ENCODE assay signal across 8 cellular contexts in the genomic region with DNA sequence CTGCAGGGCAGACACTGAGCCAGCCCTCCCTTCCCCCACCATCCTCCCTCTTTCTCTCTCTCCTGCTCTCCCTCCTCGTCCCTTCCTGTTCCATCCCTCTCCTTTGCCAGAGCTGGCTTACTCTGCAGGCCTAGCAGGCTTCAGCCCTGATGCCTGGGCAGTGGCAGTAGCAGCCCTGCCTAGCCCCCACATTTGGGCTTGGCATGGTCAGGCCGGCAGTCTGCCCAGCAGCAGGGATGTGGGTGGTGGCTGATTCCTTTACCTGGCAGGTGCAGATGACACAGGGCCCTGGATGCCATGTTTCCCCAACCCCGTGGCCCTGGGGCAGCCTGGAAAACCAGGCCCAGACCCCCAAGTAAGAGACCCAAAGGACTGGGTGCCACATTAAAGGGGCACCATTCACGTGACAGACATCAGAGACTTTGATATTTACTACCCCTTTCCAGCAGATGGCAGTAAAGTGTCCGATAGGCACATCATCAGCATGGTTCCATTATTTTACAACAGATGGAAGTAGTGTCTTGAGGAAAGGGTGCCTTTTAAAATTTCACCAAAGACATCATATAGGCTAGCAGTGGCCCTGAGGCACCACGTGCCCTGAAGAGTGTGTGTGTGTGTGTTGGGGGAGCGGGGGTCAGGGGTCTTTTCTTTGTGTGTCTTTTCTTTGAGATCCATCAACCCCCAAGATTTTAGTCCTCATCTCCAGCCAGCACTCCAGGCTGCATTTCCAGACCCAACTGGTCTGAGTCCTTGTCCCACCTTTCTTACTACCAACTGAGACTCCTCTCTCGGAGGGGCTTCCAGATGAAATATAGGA. TPM values are rescaled to one million over a fixed set of nuclear protein-coding genes. Genes with fewer than 3 reads are reported as not detected.
A peak's percentile ranks its signal among the peaks of the same experiment; 100 is the strongest.
DNase-seq lines count a peak whose midpoint lies in the region; ATAC-seq and TF ChIP-seq lines count a peak whose summit lies in the region.

No MANE protein-coding gene starts in this region.

- H3K4me3 Mint-ChIP-seq in activated CD4-positive, alpha-beta T cell treated with anti-CD3 and anti-CD28 coated beads for 36 hours: no peak overlapping the region
- H3K4me3 Mint-ChIP-seq in brain: no peak overlapping the region

- ATAC-seq in activated CD4-positive, alpha-beta T cell treated with anti-CD3 and anti-CD28 coated beads for 36 hours: peak; percentile 89

- peaks cover 21% of the 10 kb centered on the region for H3K27me3 ChIP-seq in suprapubic skin

- no peak for TF ChIP-seq POLR2A in suprapubic skin (IDR thresholded peaks at IDR 0.05)

- DNase-seq in activated CD4-positive, alpha-beta T cell treated with anti-CD3 and anti-CD28 coated beads for 36 hours: no peak
- DNase-seq in activated CD4-positive, alpha-beta T cell treated with anti-CD3 and anti-CD28 coated beads, Interleukin-2, amount 50 U/mL, for 1 hour: no peak
- DNase-seq in HEK293T (ENCODE audit: extremely low spot score) (peak; percentile 73), NCI-H69 (lab: John Stamatoyannopoulos, UW) (peak; percentile 74), inferior parietal cortex (ENCODE audit: extremely low spot score) (peak; percentile 67), suprapubic skin (ENCODE audit: low spot score in 2 of 2) (peak in 1 of 2 donors; percentile 46)
- no peak for DNase-seq in stimulated activated CD4-positive, alpha-beta T cell treated with anti-CD3 and anti-CD28 coated beads, Interleukin-12 subunit alpha, Interleukin-12 subunit beta, amount 100 ng/mL, for 4 hours

- POLR2A ChIA-PET in activated CD4-positive, alpha-beta T cell treated with anti-CD3 and anti-CD28 coated beads for 36 hours (lab: Charles Lee): no interaction called here
- POLR2A ChIA-PET in HEK293T (lab: Yijun Ruan, JAX): no interaction called here

- H3K36me3 ChIP-seq in suprapubic skin: no peaks in the 10 kb centered on the region

- TF ChIP-seq EP300 in suprapubic skin (IDR thresholded peaks at IDR 0.05): no peak

- peaks cover 5% of the 10 kb centered on the region for H3K4me1 ChIP-seq in suprapubic skin

- H3K4me3 ChIP-seq in suprapubic skin: no peak overlapping the region

- H3K27me3 Mint-ChIP-seq in activated CD4-positive, alpha-beta T cell treated with anti-CD3 and anti-CD28 coated beads for 36 hours: peaks cover 19% of the 10 kb centered on the region
- peaks cover 15% of the 10 kb centered on the region for H3K27me3 Mint-ChIP-seq in brain

- intact Hi-C loops in activated CD4-positive, alpha-beta T cell treated with anti-CD3 and anti-CD28 coated beads for 36 hours (cut with DNase I, micrococcal nuclease): loop anchor here (1.0 to 10.0 kb wide), 4 partner anchors 58 to 390 kb away; no protein-coding TSS in a partner anchor

- TF ChIP-seq CTCF in brain (conservative IDR thresholded peaks at IDR 0.05): peak; percentile 51 to 62
- TF ChIP-seq CTCF in suprapubic skin (IDR thresholded peaks at IDR 0.05): peak; percentile 8 to 53

- CTCF ChIA-PET in activated CD4-positive, alpha-beta T cell treated with anti-CD3 and anti-CD28 coated beads for 36 hours (lab: Charles Lee): interaction anchor here (0.7 to 0.8 kb wide), 2 partner anchors 186 to 782 kb away, joined by 3 read pairs; no protein-coding TSS in a partner anchor
- CTCF ChIA-PET in HEK293T (lab: Yijun Ruan, JAX): no interaction called here

- peaks cover 3% of the 10 kb centered on the region for H3K4me1 Mint-ChIP-seq in activated CD4-positive, alpha-beta T cell treated with anti-CD3 and anti-CD28 coated beads for 36 hours
- H3K4me1 Mint-ChIP-seq in brain: peaks cover 14% of the 10 kb centered on the region

- H3K27ac ChIP-seq in suprapubic skin: no peak overlapping the region

- no peaks in the 10 kb centered on the region for H3K36me3 Mint-ChIP-seq in activated CD4-positive, alpha-beta T cell treated with anti-CD3 and anti-CD28 coated beads for 36 hours (ENCODE audit: low read depth)
- H3K36me3 Mint-ChIP-seq in brain: no peaks in the 10 kb centered on the region

- WGBS in suprapubic skin: 40% methylated on average over 8 of the region's 8 CpGs

- H3K9me3 ChIP-seq in suprapubic skin: no peaks in the 10 kb centered on the region

- peaks cover 3% of the 10 kb centered on the region for H3K9me3 Mint-ChIP-seq in activated CD4-positive, alpha-beta T cell treated with anti-CD3 and anti-CD28 coated beads for 36 hours (ENCODE audit: low read depth)
- H3K9me3 Mint-ChIP-seq in brain: peaks cover 4 to 15% (median 7%) of the 10 kb centered on the region in 5 experiments

- no peak overlapping the region for H3K27ac Mint-ChIP-seq in activated CD4-positive, alpha-beta T cell treated with anti-CD3 and anti-CD28 coated beads for 36 hours
- H3K27ac Mint-ChIP-seq in brain: peak overlapping the region in 1 of 5 experiments; percentile 41

TF ChIP-seq in HEK293T, 16 proteins besides CTCF, POLR2A, EP300 and RAD21:
- TF ChIP-seq L3MBTL2 (conservative IDR thresholded peaks at IDR 0.05): no peak
- TF ChIP-seq, protein P1, sequence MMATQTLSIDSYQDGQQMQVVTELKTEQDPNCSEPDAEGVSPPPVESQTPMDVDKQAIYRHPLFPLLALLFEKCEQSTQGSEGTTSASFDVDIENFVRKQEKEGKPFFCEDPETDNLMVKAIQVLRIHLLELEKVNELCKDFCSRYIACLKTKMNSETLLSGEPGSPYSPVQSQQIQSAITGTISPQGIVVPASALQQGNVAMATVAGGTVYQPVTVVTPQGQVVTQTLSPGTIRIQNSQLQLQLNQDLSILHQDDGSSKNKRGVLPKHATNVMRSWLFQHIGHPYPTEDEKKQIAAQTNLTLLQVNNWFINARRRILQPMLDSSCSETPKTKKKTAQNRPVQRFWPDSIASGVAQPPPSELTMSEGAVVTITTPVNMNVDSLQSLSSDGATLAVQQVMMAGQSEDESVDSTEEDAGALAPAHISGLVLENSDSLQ (IDR thresholded peaks at IDR 0.05): 0 out of 2 replicates have a peak, but pooled peaks have one; percentile 35

RNA-seq across cellular contexts. Expression of gene KCP, which starts 5.9 kb away (rescaled TPM):
- not detected for total RNA-seq in activated CD4-positive, alpha-beta T cell treated with anti-CD3 and anti-CD28 coated beads for 36 hours
- polyA plus RNA-seq in brain (ENCODE audit: insufficient read depth, low read depth, low replicate concordance): 0.29 TPM
- total RNA-seq in suprapubic skin: under 1 TPM; 0.17 to 0.57 (median 0.36) TPM

RNA-seq across cellular contexts. Expression of gene IRF5, which starts 33.1 kb away (rescaled TPM):
- total RNA-seq in activated CD4-positive, alpha-beta T cell treated with anti-CD3 and anti-CD28 coated beads for 36 hours: 1 to 10 TPM; 7.2 to 8.5 TPM
- polyA plus RNA-seq in brain (ENCODE audit: insufficient read depth, low read depth, low replicate concordance): 2.7 TPM
- 10 to 100 TPM in 3 of 4 donors, 1 to 10 TPM in 1; 8.9 to 22.8 (median 18.6) TPM for total RNA-seq in suprapubic skin

RNA-seq across cellular contexts. Expression of gene ATP6V1F, which starts 41.9 kb away (rescaled TPM):
- 100 to 1,000 TPM; 109 to 159 TPM for total RNA-seq in activated CD4-positive, alpha-beta T cell treated with anti-CD3 and anti-CD28 coated beads for 36 hours
- polyA plus RNA-seq in brain (ENCODE audit: insufficient read depth, low read depth, low replicate concordance): 392 TPM
- total RNA-seq in suprapubic skin: 100 to 1,000 TPM in 3 of 4 donors, 10 to 100 TPM in 1; 78.4 to 165 (median 148) TPM

Comparison
In these comparisons a context has a peak if more than half of its experiments do, and no peak if none do; other contexts are left out.
1. DNase-seq: peak in HEK293T (single experiment), NCI-H69 (single experiment) and inferior parietal cortex (single experiment); none in activated CD4-positive, alpha-beta T cell treated with anti-CD3 and anti-CD28 coated beads for 36 hours (single experiment), activated CD4-positive, alpha-beta T cell treated with anti-CD3 and anti-CD28 coated beads, Interleukin-2, amount 50 U/mL, for 1 hour (single experiment) and stimulated activated CD4-positive, alpha-beta T cell treated with anti-CD3 and anti-CD28 coated beads, Interleukin-12 subunit alpha, Interleukin-12 subunit beta, amount 100 ng/mL, for 4 hours (single experiment).